In the genomic region with DNA sequence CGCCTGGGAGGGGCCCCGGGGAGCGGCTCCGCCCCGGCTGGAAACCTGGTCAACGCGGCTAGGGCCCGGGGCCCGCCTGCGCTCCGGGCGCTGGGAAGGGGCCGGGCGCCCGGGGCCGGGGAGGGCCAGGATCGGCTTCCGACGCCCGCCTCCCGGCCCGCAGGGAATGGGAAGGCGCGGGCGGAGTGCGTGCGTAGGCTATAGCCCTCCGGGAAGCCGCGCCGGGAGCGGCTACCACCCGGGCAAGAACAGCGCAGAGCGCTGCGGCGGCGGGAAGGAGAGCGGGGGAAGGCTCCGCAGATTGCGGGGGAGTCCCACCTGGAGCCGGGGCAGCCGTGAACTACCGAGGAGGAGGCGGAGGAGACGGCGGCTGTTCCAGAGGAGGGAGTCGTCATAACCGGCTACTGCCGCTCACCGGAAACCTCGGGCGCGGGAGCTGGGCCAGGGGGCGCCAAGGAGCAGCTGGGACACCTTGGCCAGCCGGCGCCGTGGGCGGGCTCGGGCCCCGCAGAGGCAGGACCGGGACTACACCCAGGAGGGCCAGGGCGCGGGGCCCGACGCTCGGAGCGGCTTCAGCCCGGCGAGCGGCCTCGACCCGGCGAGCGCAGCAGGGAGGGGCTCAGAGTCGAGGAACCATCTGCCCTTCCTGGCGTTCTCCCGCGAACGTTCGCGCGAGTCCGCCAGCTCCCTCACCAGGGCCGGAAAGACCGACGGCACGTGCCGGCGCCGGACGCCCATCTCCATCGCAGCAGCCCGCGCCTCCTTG, we compare ENCODE assay signal across 1 cellular context.
TF ChIP-seq lines count a peak whose summit lies in the region.

Gene EOGT, minus strand, starts transcription at position 429 of the 766 bp plus-strand sequence. CDS start 3,838 bp downstream, outside the sequence.

TF ChIP-seq in K562, 482 proteins besides CTCF, POLR2A, EP300 and RAD21 (continued from another document and continues in another):
- TF ChIP-seq, protein P1, sequence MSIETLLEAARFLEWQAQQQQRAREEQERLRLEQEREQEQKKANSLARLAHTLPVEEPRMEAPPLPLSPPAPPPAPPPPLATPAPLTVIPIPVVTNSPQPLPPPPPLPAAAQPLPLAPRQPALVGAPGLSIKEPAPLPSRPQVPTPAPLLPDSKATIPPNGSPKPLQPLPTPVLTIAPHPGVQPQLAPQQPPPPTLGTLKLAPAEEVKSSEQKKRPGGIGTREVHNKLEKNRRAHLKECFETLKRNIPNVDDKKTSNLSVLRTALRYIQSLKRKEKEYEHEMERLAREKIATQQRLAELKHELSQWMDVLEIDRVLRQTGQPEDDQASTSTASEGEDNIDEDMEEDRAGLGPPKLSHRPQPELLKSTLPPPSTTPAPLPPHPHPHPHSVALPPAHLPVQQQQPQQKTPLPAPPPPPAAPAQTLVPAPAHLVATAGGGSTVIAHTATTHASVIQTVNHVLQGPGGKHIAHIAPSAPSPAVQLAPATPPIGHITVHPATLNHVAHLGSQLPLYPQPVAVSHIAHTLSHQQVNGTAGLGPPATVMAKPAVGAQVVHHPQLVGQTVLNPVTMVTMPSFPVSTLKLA (conservative IDR thresholded peaks at IDR 0.05) = peak in 1 of 2 experiments; percentile 70; a peak in 1 of 4 replicates
- TF ChIP-seq IFI16 (CRISPR knock-in tag; IDR thresholded peaks at IDR 0.05) (no peak), U2AF1 (optimal IDR thresholded peaks at IDR 0.05; ENCODE audit: low read depth, low read length) (peak; percentile 25), SOX6 (IDR thresholded peaks at IDR 0.05) (no peak), POLR2AphosphoS5 (IDR thresholded peaks at IDR 0.05; ENCODE audit: control insufficient read depth, insufficient read depth, low read depth, low read length) (peak; percentile 39; the same call in 1 of the 2 replicates), FOXM1 (IDR thresholded peaks at IDR 0.05; ENCODE audit: low read depth) (no peak), FOXM1 (CRISPR knock-in tag; IDR thresholded peaks at IDR 0.05; ENCODE audit: low read depth) (no peak), PHF8 (IDR thresholded peaks at IDR 0.05; ENCODE audit: borderline replicate concordance, low read length) (peak; percentile 85), CBFA2T3 (IDR thresholded peaks at IDR 0.05) (no peak), RB1 (IDR thresholded peaks at IDR 0.05; ENCODE audit: low read depth) (peak; percentile 69), RBM22 (IDR thresholded peaks at IDR 0.05; ENCODE audit: low read depth, low read length, poor library complexity, severe bottlenecking) (peak; percentile 84), NFRKB (IDR thresholded peaks at IDR 0.05; ENCODE audit: low read depth) (no peak), NONO (IDR thresholded peaks at IDR 0.05; ENCODE audit: low read depth in 2 of 2, low read length in 1 of 2) (peak; percentile 65 to 77; a peak in 3 of 4 replicates), ZC3H4 (CRISPR knock-in tag; IDR thresholded peaks at IDR 0.05; ENCODE audit: borderline replicate concordance) (no peak), ZZZ3 (IDR thresholded peaks at IDR 0.05) (no peak), CREB1 (IDR thresholded peaks at IDR 0.05) (no peak), CREB1 (CRISPR knock-in tag; IDR thresholded peaks at IDR 0.05) (0 out of 2 replicates have a peak, but pooled peaks have one; percentile 8), ZNF436 (CRISPR knock-in tag; IDR thresholded peaks at IDR 0.05) (no peak), FIP1L1 (IDR thresholded peaks at IDR 0.05; ENCODE audit: low read depth, low read length, poor library complexity, severe bottlenecking) (peak; percentile 63), ZNF740 (CRISPR knock-in tag; IDR thresholded peaks at IDR 0.05) (no peak; the same call in 1 of the 2 replicates), ZNF740 (tag; IDR thresholded peaks at IDR 0.05) (no peak), FOXK1 (CRISPR knock-in tag; IDR thresholded peaks at IDR 0.05; ENCODE audit: borderline replicate concordance) (peak; percentile 85; the same call in 1 of the 2 replicates), HMGN3 (IDR thresholded peaks at IDR 0.05; ENCODE audit: borderline replicate concordance, extremely low read depth, insufficient read length, low read depth, low read length) (peak; percentile 72), SAFB2 (IDR thresholded peaks at IDR 0.05; ENCODE audit: borderline replicate concordance, low read depth, low read length, severe bottlenecking) (no peak), PCBP1 (IDR thresholded peaks at IDR 0.05; ENCODE audit: low read depth, low read length, poor library complexity, severe bottlenecking) (peak; percentile 27), DPF2 (IDR thresholded peaks at IDR 0.05) (no peak), ERF (CRISPR knock-in tag; IDR thresholded peaks at IDR 0.05) (0 out of 2 replicates have a peak, but pooled peaks have one; percentile 25), ZBTB5 (IDR thresholded peaks at IDR 0.05) (no peak), PRPF4 (IDR thresholded peaks at IDR 0.05; ENCODE audit: insufficient read depth, low read depth, low read length, poor library complexity, severe bottlenecking) (peak; percentile 56), ATF1 (CRISPR knock-in tag; IDR thresholded peaks at IDR 0.05) (no peak), ATF1 (tag; IDR thresholded peaks at IDR 0.05) (peak; percentile 58), DMBX1 (CRISPR knock-in tag; IDR thresholded peaks at IDR 0.05; ENCODE audit: borderline replicate concordance) (peak; percentile 67), YY1 (IDR thresholded peaks at IDR 0.05; ENCODE audit: borderline replicate concordance in 1 of 3, control insufficient read depth in 1 of 3, extremely low read depth in 1 of 3, insufficient read depth in 3 of 3, insufficient read length in 1 of 3, insufficient replicate concordance in 2 of 3, low read depth in 1 of 3, low read length in 2 of 3) (peak in 2 of 3 experiments; percentile 20 to 47), HCFC1 (IDR thresholded peaks at IDR 0.05; ENCODE audit: low read depth, low read length) (peak; percentile 36), BCOR (IDR thresholded peaks at IDR 0.05) (0 out of 2 replicates have a peak, but pooled peaks have one; percentile 39), PTRF (tag; IDR thresholded peaks at IDR 0.05) (no peak), TAF1 (IDR thresholded peaks at IDR 0.05; ENCODE audit: control insufficient read depth, extremely low read depth, insufficient read depth, low read length, severe bottlenecking) (peak; percentile 78), PTTG1 (tag; IDR thresholded peaks at IDR 0.05; ENCODE audit: low read depth) (no peak), ZNF282 (CRISPR knock-in tag; IDR thresholded peaks at IDR 0.05) (no peak), MAFG (tag; conservative IDR thresholded peaks at IDR 0.05) (no peak), RBM25 (IDR thresholded peaks at IDR 0.05; ENCODE audit: low read depth, low read length, severe bottlenecking) (no peak), TGIF2 (CRISPR knock-in tag; IDR thresholded peaks at IDR 0.05) (no peak), CEBPG (CRISPR knock-in tag; IDR thresholded peaks at IDR 0.05) (no peak), CEBPG (tag; conservative IDR thresholded peaks at IDR 0.05 in 1 of 2, IDR thresholded peaks at IDR 0.05 in 1 of 2) (no peak)
- TF ChIP-seq, protein P2, sequence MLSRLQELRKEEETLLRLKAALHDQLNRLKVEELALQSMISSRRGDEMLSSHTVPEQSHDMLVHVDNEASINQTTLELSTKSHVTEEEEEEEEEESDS (CRISPR knock-in tag; IDR thresholded peaks at IDR 0.05) = no peak
- TF ChIP-seq, protein P3, sequence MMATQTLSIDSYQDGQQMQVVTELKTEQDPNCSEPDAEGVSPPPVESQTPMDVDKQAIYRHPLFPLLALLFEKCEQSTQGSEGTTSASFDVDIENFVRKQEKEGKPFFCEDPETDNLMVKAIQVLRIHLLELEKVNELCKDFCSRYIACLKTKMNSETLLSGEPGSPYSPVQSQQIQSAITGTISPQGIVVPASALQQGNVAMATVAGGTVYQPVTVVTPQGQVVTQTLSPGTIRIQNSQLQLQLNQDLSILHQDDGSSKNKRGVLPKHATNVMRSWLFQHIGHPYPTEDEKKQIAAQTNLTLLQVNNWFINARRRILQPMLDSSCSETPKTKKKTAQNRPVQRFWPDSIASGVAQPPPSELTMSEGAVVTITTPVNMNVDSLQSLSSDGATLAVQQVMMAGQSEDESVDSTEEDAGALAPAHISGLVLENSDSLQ (IDR thresholded peaks at IDR 0.05) = no peak
- TF ChIP-seq, protein P4, sequence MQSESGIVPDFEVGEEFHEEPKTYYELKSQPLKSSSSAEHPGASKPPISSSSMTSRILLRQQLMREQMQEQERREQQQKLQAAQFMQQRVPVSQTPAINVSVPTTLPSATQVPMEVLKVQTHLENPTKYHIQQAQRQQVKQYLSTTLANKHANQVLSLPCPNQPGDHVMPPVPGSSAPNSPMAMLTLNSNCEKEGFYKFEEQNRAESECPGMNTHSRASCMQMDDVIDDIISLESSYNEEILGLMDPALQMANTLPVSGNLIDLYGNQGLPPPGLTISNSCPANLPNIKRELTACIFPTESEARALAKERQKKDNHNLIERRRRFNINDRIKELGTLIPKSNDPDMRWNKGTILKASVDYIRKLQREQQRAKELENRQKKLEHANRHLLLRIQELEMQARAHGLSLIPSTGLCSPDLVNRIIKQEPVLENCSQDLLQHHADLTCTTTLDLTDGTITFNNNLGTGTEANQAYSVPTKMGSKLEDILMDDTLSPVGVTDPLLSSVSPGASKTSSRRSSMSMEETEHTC (IDR thresholded peaks at IDR 0.05) = no peak
- TF ChIP-seq, protein P5, sequence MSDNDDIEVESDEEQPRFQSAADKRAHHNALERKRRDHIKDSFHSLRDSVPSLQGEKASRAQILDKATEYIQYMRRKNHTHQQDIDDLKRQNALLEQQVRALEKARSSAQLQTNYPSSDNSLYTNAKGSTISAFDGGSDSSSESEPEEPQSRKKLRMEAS (CRISPR knock-in tag; IDR thresholded peaks at IDR 0.05) = peak; percentile 83
- TF ChIP-seq, protein P6, sequence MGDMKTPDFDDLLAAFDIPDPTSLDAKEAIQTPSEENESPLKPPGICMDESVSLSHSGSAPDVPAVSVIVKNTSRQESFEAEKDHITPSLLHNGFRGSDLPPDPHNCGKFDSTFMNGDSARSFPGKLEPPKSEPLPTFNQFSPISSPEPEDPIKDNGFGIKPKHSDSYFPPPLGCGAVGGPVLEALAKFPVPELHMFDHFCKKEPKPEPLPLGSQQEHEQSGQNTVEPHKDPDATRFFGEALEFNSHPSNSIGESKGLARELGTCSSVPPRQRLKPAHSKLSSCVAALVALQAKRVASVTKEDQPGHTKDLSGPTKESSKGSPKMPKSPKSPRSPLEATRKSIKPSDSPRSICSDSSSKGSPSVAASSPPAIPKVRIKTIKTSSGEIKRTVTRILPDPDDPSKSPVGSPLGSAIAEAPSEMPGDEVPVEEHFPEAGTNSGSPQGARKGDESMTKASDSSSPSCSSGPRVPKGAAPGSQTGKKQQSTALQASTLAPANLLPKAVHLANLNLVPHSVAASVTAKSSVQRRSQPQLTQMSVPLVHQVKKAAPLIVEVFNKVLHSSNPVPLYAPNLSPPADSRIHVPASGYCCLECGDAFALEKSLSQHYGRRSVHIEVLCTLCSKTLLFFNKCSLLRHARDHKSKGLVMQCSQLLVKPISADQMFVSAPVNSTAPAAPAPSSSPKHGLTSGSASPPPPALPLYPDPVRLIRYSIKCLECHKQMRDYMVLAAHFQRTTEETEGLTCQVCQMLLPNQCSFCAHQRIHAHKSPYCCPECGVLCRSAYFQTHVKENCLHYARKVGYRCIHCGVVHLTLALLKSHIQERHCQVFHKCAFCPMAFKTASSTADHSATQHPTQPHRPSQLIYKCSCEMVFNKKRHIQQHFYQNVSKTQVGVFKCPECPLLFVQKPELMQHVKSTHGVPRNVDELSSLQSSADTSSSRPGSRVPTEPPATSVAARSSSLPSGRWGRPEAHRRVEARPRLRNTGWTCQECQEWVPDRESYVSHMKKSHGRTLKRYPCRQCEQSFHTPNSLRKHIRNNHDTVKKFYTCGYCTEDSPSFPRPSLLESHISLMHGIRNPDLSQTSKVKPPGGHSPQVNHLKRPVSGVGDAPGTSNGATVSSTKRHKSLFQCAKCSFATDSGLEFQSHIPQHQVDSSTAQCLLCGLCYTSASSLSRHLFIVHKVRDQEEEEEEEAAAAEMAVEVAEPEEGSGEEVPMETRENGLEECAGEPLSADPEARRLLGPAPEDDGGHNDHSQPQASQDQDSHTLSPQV (IDR thresholded peaks at IDR 0.05) = peak; percentile 77
- TF ChIP-seq, protein P7, sequence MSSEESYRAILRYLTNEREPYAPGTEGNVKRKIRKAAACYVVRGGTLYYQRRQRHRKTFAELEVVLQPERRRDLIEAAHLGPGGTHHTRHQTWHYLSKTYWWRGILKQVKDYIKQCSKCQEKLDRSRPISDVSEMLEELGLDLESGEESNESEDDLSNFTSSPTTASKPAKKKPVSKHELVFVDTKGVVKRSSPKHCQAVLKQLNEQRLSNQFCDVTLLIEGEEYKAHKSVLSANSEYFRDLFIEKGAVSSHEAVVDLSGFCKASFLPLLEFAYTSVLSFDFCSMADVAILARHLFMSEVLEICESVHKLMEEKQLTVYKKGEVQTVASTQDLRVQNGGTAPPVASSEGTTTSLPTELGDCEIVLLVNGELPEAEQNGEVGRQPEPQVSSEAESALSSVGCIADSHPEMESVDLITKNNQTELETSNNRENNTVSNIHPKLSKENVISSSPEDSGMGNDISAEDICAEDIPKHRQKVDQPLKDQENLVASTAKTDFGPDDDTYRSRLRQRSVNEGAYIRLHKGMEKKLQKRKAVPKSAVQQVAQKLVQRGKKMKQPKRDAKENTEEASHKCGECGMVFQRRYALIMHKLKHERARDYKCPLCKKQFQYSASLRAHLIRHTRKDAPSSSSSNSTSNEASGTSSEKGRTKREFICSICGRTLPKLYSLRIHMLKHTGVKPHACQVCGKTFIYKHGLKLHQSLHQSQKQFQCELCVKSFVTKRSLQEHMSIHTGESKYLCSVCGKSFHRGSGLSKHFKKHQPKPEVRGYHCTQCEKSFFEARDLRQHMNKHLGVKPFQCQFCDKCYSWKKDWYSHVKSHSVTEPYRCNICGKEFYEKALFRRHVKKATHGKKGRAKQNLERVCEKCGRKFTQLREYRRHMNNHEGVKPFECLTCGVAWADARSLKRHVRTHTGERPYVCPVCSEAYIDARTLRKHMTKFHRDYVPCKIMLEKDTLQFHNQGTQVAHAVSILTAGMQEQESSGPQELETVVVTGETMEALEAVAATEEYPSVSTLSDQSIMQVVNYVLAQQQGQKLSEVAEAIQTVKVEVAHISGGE (CRISPR knock-in tag; IDR thresholded peaks at IDR 0.05) = peak in 2 of 3 experiments; percentile 9 to 78; a peak in 2 of 6 replicates
